ENCODE assay signal across 30 cellular contexts in the genomic region with DNA sequence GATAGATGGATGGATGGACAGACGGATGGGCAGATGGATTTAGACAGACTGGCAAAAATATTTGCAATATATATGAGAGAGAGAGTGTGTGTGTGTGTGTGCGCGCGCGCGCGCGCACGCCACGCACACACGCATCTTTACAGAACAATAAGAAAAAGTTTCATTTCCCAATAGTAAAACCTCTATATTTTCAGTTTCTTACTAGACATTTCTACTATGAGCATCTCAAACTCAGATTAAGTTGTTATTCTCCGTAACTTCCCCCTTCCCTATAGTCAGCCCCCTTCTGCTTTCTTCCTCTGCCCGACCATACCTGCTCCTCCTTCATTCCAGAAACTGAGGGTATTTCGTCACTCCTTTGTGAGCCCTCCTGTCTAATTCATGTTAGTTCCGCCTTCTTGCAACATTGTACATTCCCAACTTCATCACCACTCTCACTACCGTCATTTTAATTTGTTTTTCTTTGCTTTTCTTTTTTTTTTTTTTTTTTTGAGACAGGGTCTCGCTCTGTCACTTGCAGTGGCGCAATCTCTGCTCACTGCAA.
DNase-seq lines count a peak whose midpoint lies in the region; ATAC-seq, FAIRE-seq and TF ChIP-seq lines count a peak whose summit lies in the region.
"Had no signal": no experiment of that assay in that cellular context is flagged by ENCODE, and none has a peak within 500 bp of the region (broad histone marks: within the 10 kb centered on the region; RNA-seq: fewer than 3 reads in every experiment).

No MANE protein-coding gene starts in this region.

- H3K27me3 Mint-ChIP-seq in Caco-2 (ENCODE audit: insufficient read depth, unreplicated experiment) = no peaks in the 10 kb centered on the region
- H3K27me3 Mint-ChIP-seq in naive thymus-derived CD4-positive, alpha-beta T cell = no peaks in the 10 kb centered on the region
- H3K27me3 Mint-ChIP-seq in CD4-positive, alpha-beta memory T cell = no peaks in the 10 kb centered on the region
- H3K27me3 Mint-ChIP-seq: activated CD8-positive, alpha-beta T cell treated with anti-CD3 and anti-CD28 coated beads for 36 hours; activated naive CD8-positive, alpha-beta T cell treated with anti-CD3 and anti-CD28 coated beads, Interleukin-2, amount 10 ng/mL, durations not matched to agents 7 days and 5 days had no signal

- peak overlapping the region; percentile 76 for H3K27ac Mint-ChIP-seq in Caco-2 (ENCODE audit: unreplicated experiment)
- peak overlapping the region in 1 of 9 donors; percentile 11 for H3K27ac Mint-ChIP-seq in naive thymus-derived CD4-positive, alpha-beta T cell
- H3K27ac Mint-ChIP-seq in CD4-positive, alpha-beta memory T cell = no peak overlapping the region
- H3K27ac Mint-ChIP-seq: activated CD8-positive, alpha-beta T cell treated with anti-CD3 and anti-CD28 coated beads for 36 hours; activated naive CD8-positive, alpha-beta T cell treated with anti-CD3 and anti-CD28 coated beads, Interleukin-2, amount 10 ng/mL, durations not matched to agents 7 days and 5 days; activated T-helper 2 cell treated with anti-CD3 and anti-CD28 coated beads, Interferon-gamma antibody, Interleukin-2, Interleukin-4, amounts not matched to agents 10 μg/mL and 5 μg/mL and 100 μg/mL, durations not matched to agents 14 hours and 24 hours and 36 hours; natural killer cell had no signal

- no peak overlapping the region for H3K27ac ChIP-seq in naive thymus-derived CD4-positive, alpha-beta T cell (ENCODE audit: low read depth, low read length)
- no peak overlapping the region for H3K27ac ChIP-seq in CD4-positive, alpha-beta memory T cell (ENCODE audit: low read depth, low read length)
- H3K27ac ChIP-seq: dorsolateral prefrontal cortex, gastrocnemius medialis, pancreas, right atrium auricular region, transverse colon had no signal

- no peak overlapping the region for H3K9ac ChIP-seq in adipocyte (ENCODE audit: low read length)

- no peaks in the 10 kb centered on the region for H3K36me3 ChIP-seq in Caco-2 (ENCODE audit: control insufficient read depth, insufficient read depth, low read length)
- no peaks in the 10 kb centered on the region for H3K36me3 ChIP-seq in adipocyte (ENCODE audit: control insufficient read depth, insufficient read depth, low read length, severe bottlenecking)
- no peaks in the 10 kb centered on the region for H3K36me3 ChIP-seq in naive thymus-derived CD4-positive, alpha-beta T cell (ENCODE audit: control insufficient read depth in 2 of 3, insufficient read depth in 3 of 3, low read length in 3 of 3)
- no peaks in the 10 kb centered on the region for H3K36me3 ChIP-seq in CD4-positive, alpha-beta memory T cell (ENCODE audit: insufficient read depth, low read length)
- H3K36me3 ChIP-seq: BE2C, gastrocnemius medialis, pancreas, right atrium auricular region, transverse colon had no signal

- BruUV-seq in Caco-2 (replicated peaks; lab: Mats Ljungman, UMichigan) = no TSS peak

- ATAC-seq in naive thymus-derived CD4-positive, alpha-beta T cell = peak; percentile 78
- no peak for ATAC-seq in GM21360 (IDR thresholded peaks at IDR 0.05; ENCODE audit: unreplicated experiment)
- ATAC-seq: activated CD8-positive, alpha-beta T cell treated with anti-CD3 and anti-CD28 coated beads for 36 hours; left lobe of liver; natural killer cell; SK-N-SH treated with all-trans-retinoic acid at 6 μM for 48 hours had no signal

- H3K4me3 Mint-ChIP-seq in Caco-2 (ENCODE audit: unreplicated experiment) = no peak overlapping the region
- no peak overlapping the region for H3K4me3 Mint-ChIP-seq in naive thymus-derived CD4-positive, alpha-beta T cell
- no peak overlapping the region for H3K4me3 Mint-ChIP-seq in CD4-positive, alpha-beta memory T cell
- H3K4me3 Mint-ChIP-seq: activated CD8-positive, alpha-beta T cell treated with anti-CD3 and anti-CD28 coated beads for 36 hours; activated naive CD8-positive, alpha-beta T cell treated with anti-CD3 and anti-CD28 coated beads, Interleukin-2, amount 10 ng/mL, durations not matched to agents 7 days and 5 days; natural killer cell had no signal

- H3K9me3 Mint-ChIP-seq in Caco-2 (ENCODE audit: unreplicated experiment) = no peaks in the 10 kb centered on the region
- peaks cover 0 to 2% (median 0%) of the 10 kb centered on the region in 11 donors for H3K9me3 Mint-ChIP-seq in naive thymus-derived CD4-positive, alpha-beta T cell
- no peaks in the 10 kb centered on the region for H3K9me3 Mint-ChIP-seq in CD4-positive, alpha-beta memory T cell
- H3K9me3 Mint-ChIP-seq: activated CD8-positive, alpha-beta T cell treated with anti-CD3 and anti-CD28 coated beads for 36 hours; activated naive CD8-positive, alpha-beta T cell treated with anti-CD3 and anti-CD28 coated beads, Interleukin-2, amount 10 ng/mL, durations not matched to agents 7 days and 5 days; activated T-helper 2 cell treated with anti-CD3 and anti-CD28 coated beads, Interferon-gamma antibody, Interleukin-2, Interleukin-4, amounts not matched to agents 10 μg/mL and 5 μg/mL and 100 μg/mL, durations not matched to agents 14 hours and 24 hours and 36 hours; immature natural killer cell; natural killer cell had no signal

- intact Hi-C loops in Caco-2 (cut with micrococcal nuclease; ENCODE audit: unreplicated experiment) = no loop called here
- intact Hi-C loops in naive thymus-derived CD4-positive, alpha-beta T cell (cut with micrococcal nuclease) = no loop called here
- intact Hi-C loops in CD4-positive, alpha-beta memory T cell (cut with micrococcal nuclease) = no loop called here

- DNase-seq in Caco-2 (peak in 1 of 2 experiments; percentile 63), MV-4-11 (lab: John Stamatoyannopoulos, UW) (peak; percentile 90), adipocyte (ENCODE audit: low read depth) (peak; percentile 15), NCI-H1092 (lab: John Stamatoyannopoulos, UW) (no peak), GM19239 (ENCODE audit: insufficient read length, low spot score) (no peak)
- DNase-seq in naive thymus-derived CD4-positive, alpha-beta T cell = no peak
- no peak for DNase-seq in CD4-positive, alpha-beta memory T cell
- DNase-seq: ACHN; activated CD8-positive, alpha-beta T cell treated with anti-CD3 and anti-CD28 coated beads for 36 hours; activated naive CD8-positive, alpha-beta T cell treated with anti-CD3 and anti-CD28 coated beads, Interleukin-2, amount 10 ng/mL, durations not matched to agents 7 days and 5 days; BE2C; DND-41; dorsolateral prefrontal cortex; gastrocnemius medialis; HCEC 1CT; hypothalamus; immature natural killer cell; midbrain; natural killer cell; NCI-H1105 treated with DMSO at 0.1 percent for 48 hours; NCI-H2029 treated with DMSO at 0.1 percent for 48 hours; NCI-H2227 treated with DMSO at 0.1 percent for 48 hours; pancreas; stimulated activated CD4-positive, alpha-beta T cell treated with anti-CD3 and anti-CD28 coated beads, Interleukin-2, amount 100 ng/mL, for 48 hours; transverse colon had no signal

- POLR2A ChIA-PET in Caco-2 (lab: Charles Lee) = no interaction called here
- POLR2A ChIA-PET in naive thymus-derived CD4-positive, alpha-beta T cell (lab: Charles Lee) = no interaction called here
- POLR2A ChIA-PET in CD4-positive, alpha-beta memory T cell (lab: Charles Lee; ENCODE audit: partially characterized antibody) = no interaction called here

- FAIRE-seq in GM19239 (lab: Jason Lieb, UNC) = no peak
- FAIRE-seq: pancreas had no signal

- H3K27me3 ChIP-seq in Caco-2 (replicated peaks; ENCODE audit: control insufficient read depth, insufficient read depth, low read length) (no peaks in the 10 kb centered on the region), adipocyte (replicated peaks; ENCODE audit: control insufficient read depth, insufficient read depth, low read length) (no peaks in the 10 kb centered on the region)
- H3K27me3 ChIP-seq in naive thymus-derived CD4-positive, alpha-beta T cell (ENCODE audit: control insufficient read depth in 2 of 2, insufficient read depth in 2 of 2, low read length in 2 of 2) = no peaks in the 10 kb centered on the region
- no peaks in the 10 kb centered on the region for H3K27me3 ChIP-seq in CD4-positive, alpha-beta memory T cell (ENCODE audit: insufficient read depth, low read length)
- H3K27me3 ChIP-seq: BE2C, dorsolateral prefrontal cortex, gastrocnemius medialis, pancreas, right atrium auricular region, transverse colon had no signal

- no peak overlapping the region for H3K4me3 ChIP-seq in Caco-2 (ENCODE audit: low read depth, low read length)
- no peak overlapping the region for H3K4me3 ChIP-seq in adipocyte (ENCODE audit: low read length)
- H3K4me3 ChIP-seq in naive thymus-derived CD4-positive, alpha-beta T cell (ENCODE audit: low read length) = no peak overlapping the region
- no peak overlapping the region for H3K4me3 ChIP-seq in CD4-positive, alpha-beta memory T cell (ENCODE audit: low read length in 2 of 2)
- H3K4me3 ChIP-seq: dorsolateral prefrontal cortex, gastrocnemius medialis, pancreas, right atrium auricular region, transverse colon had no signal

- peaks cover 16% of the 10 kb centered on the region for H3K4me1 ChIP-seq in Caco-2
- peaks cover 6% of the 10 kb centered on the region for H3K4me1 ChIP-seq in adipocyte (ENCODE audit: control insufficient read depth, insufficient read depth, low read length)
- no peaks in the 10 kb centered on the region for H3K4me1 ChIP-seq in naive thymus-derived CD4-positive, alpha-beta T cell (ENCODE audit: control insufficient read depth in 2 of 2, insufficient read depth in 2 of 2, low read length in 2 of 2)
- no peaks in the 10 kb centered on the region for H3K4me1 ChIP-seq in CD4-positive, alpha-beta memory T cell (ENCODE audit: insufficient read depth, low read length)
- H3K4me1 ChIP-seq: BE2C, gastrocnemius medialis, pancreas, right atrium auricular region, transverse colon had no signal

- H3K4me1 Mint-ChIP-seq in Caco-2 (ENCODE audit: low read depth, unreplicated experiment) = peaks cover 32% of the 10 kb centered on the region
- peaks cover 0 to 5% (median 0%) of the 10 kb centered on the region in 7 donors for H3K4me1 Mint-ChIP-seq in naive thymus-derived CD4-positive, alpha-beta T cell
- H3K4me1 Mint-ChIP-seq in CD4-positive, alpha-beta memory T cell = peaks cover 0 to 4% (median 2%) of the 10 kb centered on the region in 4 donors
- H3K4me1 Mint-ChIP-seq: activated naive CD8-positive, alpha-beta T cell treated with anti-CD3 and anti-CD28 coated beads, Interleukin-2, amount 10 ng/mL, durations not matched to agents 7 days and 5 days; immature natural killer cell; natural killer cell had no signal

- peaks cover 81% of the 10 kb centered on the region for H3K36me3 Mint-ChIP-seq in Caco-2 (ENCODE audit: insufficient read depth, unreplicated experiment)
- peaks cover 0 to 38% (median 13%) of the 10 kb centered on the region in 5 donors for H3K36me3 Mint-ChIP-seq in naive thymus-derived CD4-positive, alpha-beta T cell
- H3K36me3 Mint-ChIP-seq in CD4-positive, alpha-beta memory T cell = peaks cover 13 to 19% of the 10 kb centered on the region in 2 donors
- H3K36me3 Mint-ChIP-seq: activated naive CD8-positive, alpha-beta T cell treated with anti-CD3 and anti-CD28 coated beads, Interleukin-2, amount 10 ng/mL, durations not matched to agents 7 days and 5 days; natural killer cell had no signal

- TF ChIP-seq CTCF in Caco-2 (IDR thresholded peaks at IDR 0.05; ENCODE audit: insufficient read depth in 1 of 2, low read depth in 1 of 2, low read length in 1 of 2, severe bottlenecking in 1 of 2, unreplicated experiment in 1 of 2) = no peak

- CTCF ChIA-PET in Caco-2 (lab: Charles Lee) = no interaction called here
- CTCF ChIA-PET in naive thymus-derived CD4-positive, alpha-beta T cell (lab: Charles Lee) = no interaction called here
- CTCF ChIA-PET in CD4-positive, alpha-beta memory T cell (lab: Charles Lee; ENCODE audit: partially characterized antibody) = interaction anchor here (1.1 kb wide), 1 partner anchor 9 kb away, joined by 5 read pairs; no protein-coding TSS in a partner anchor

- H3K9me3 ChIP-seq in Caco-2 (no peaks in the 10 kb centered on the region), adipocyte (ENCODE audit: control insufficient read depth, low read length) (no peaks in the 10 kb centered on the region)
- no peaks in the 10 kb centered on the region for H3K9me3 ChIP-seq in naive thymus-derived CD4-positive, alpha-beta T cell (ENCODE audit: control insufficient read depth in 2 of 3, low read length in 3 of 3)
- no peaks in the 10 kb centered on the region for H3K9me3 ChIP-seq in CD4-positive, alpha-beta memory T cell (ENCODE audit: control insufficient read depth in 1 of 2, low read length in 2 of 2)
- H3K9me3 ChIP-seq: BE2C, gastrocnemius medialis, pancreas, right atrium auricular region, transverse colon had no signal

Comparison
In these comparisons a context has a peak if more than half of its experiments do, and no peak if none do; other contexts are left out.
1. DNase-seq: peak in MV-4-11 (single experiment) and adipocyte (single experiment); none in naive thymus-derived CD4-positive, alpha-beta T cell (0 of 9), NCI-H1092 (single experiment), GM19239 (single experiment) and CD4-positive, alpha-beta memory T cell (0 of 5).